Comparison of ENCODE assay signal across 23 cellular contexts in genomic region chr2:157559461-157559860, GRCh38.
"Had no signal": no experiment of that assay in that cellular context is flagged by ENCODE, and none has a peak within 500 bp of the region (broad histone marks: within the 10 kb centered on the region; RNA-seq: fewer than 3 reads in every experiment).

No MANE protein-coding gene starts in this region.

- H3K27ac Mint-ChIP-seq: activated CD4-positive, alpha-beta memory T cell treated with anti-CD3 and anti-CD28 coated beads, Interleukin-2, amount 10 ng/mL, durations not matched to agents 7 days and 5 days; activated naive CD4-positive, alpha-beta T cell treated with anti-CD3 and anti-CD28 coated beads, Interleukin-2, amount 10 ng/mL, durations not matched to agents 7 days and 5 days; activated T-cell treated with anti-CD3 and anti-CD28 coated beads, Interleukin-2, amount 50 U/mL, for 72 hours; mesothelial cell of epicardium; stimulated activated naive CD8-positive, alpha-beta T cell treated with anti-CD3 and anti-CD28 coated beads, Interleukin-15, amount 100 ng/mL, for 72 hours; T-helper 1 cell treated with Interleukin-12 subunit alpha and Interleukin-12 subunit beta and Interleukin-4 antibody, amounts not matched to agents 30 μg/mL and 1 μg/mL, for 36 hours had no signal

- H3K9me3 ChIP-seq: neutrophil, ovary, prostate gland, suprapubic skin had no signal

- H3K36me3 ChIP-seq: left ventricle myocardium inferior, neutrophil, ovary, prostate gland, spleen, suprapubic skin, tibial nerve had no signal

- H3K27me3 Mint-ChIP-seq: activated CD4-positive, alpha-beta memory T cell treated with anti-CD3 and anti-CD28 coated beads, Interleukin-2, amount 10 ng/mL, durations not matched to agents 7 days and 5 days; activated naive CD4-positive, alpha-beta T cell treated with anti-CD3 and anti-CD28 coated beads, Interleukin-2, amount 10 ng/mL, durations not matched to agents 7 days and 5 days; naive thymus-derived CD8-positive, alpha-beta T cell; stimulated activated naive CD8-positive, alpha-beta T cell treated with anti-CD3 and anti-CD28 coated beads, Interleukin-15, amount 100 ng/mL, for 72 hours had no signal

- H3K4me3 ChIP-seq: coronary artery, left ventricle myocardium inferior, ovary, prostate gland, spleen, suprapubic skin, tibial nerve had no signal

- H3K4me3 Mint-ChIP-seq: activated CD4-positive, alpha-beta memory T cell treated with anti-CD3 and anti-CD28 coated beads, Interleukin-2, amount 10 ng/mL, durations not matched to agents 7 days and 5 days; activated naive CD4-positive, alpha-beta T cell treated with anti-CD3 and anti-CD28 coated beads, Interleukin-2, amount 10 ng/mL, durations not matched to agents 7 days and 5 days; activated T-cell treated with anti-CD3 and anti-CD28 coated beads, Interleukin-2, amount 50 U/mL, for 72 hours; mesothelial cell of epicardium; naive thymus-derived CD8-positive, alpha-beta T cell; stimulated activated naive CD8-positive, alpha-beta T cell treated with anti-CD3 and anti-CD28 coated beads, Interleukin-15, amount 100 ng/mL, for 72 hours; T-helper 1 cell treated with Interleukin-12 subunit alpha and Interleukin-12 subunit beta and Interleukin-4 antibody, amounts not matched to agents 30 μg/mL and 1 μg/mL, for 36 hours had no signal

- ATAC-seq: activated T-cell treated with anti-CD3 and anti-CD28 coated beads, Interleukin-2, amount 50 U/mL, for 72 hours; foreskin keratinocyte; naive thymus-derived CD8-positive, alpha-beta T cell; stimulated activated naive CD8-positive, alpha-beta T cell treated with anti-CD3 and anti-CD28 coated beads, Interleukin-15, amount 100 ng/mL, for 72 hours had no signal

- H3K27me3 ChIP-seq: foreskin keratinocyte, neutrophil, ovary, spleen, suprapubic skin, tibial nerve had no signal

- H3K4me1 Mint-ChIP-seq: mesothelial cell of epicardium had no signal

- DNase-seq: activated CD4-positive, alpha-beta memory T cell treated with anti-CD3 and anti-CD28 coated beads, Interleukin-2, amount 10 ng/mL, durations not matched to agents 7 days and 5 days; activated CD4-positive, alpha-beta T cell treated with anti-CD3 and anti-CD28 coated beads for 48 hours; activated CD4-positive, CD25-positive, alpha-beta regulatory T cell; activated effector memory CD4-positive, alpha-beta T cell treated with anti-CD3 and anti-CD28 coated beads, Interleukin-2, amount 50 U/mL, for 16 hours; activated naive CD4-positive, alpha-beta T cell treated with anti-CD3 and anti-CD28 coated beads, Interleukin-2, amount 10 ng/mL, durations not matched to agents 7 days and 5 days; activated T-cell treated with anti-CD3 and anti-CD28 coated beads, Interleukin-2, amount 50 U/mL, for 72 hours; amygdala; cerebellar nuclear complex; effector CD4-positive, alpha-beta T cell; foreskin keratinocyte; left ventricle myocardium inferior; naive thymus-derived CD8-positive, alpha-beta T cell; ovary; spleen; stimulated activated CD4-positive, alpha-beta T cell treated with anti-CD3 and anti-CD28 coated beads, Interleukin-4, amount 100 ng/mL, for 24 hours; stimulated activated naive CD8-positive, alpha-beta T cell treated with anti-CD3 and anti-CD28 coated beads, Interleukin-15, amount 100 ng/mL, for 72 hours had no signal

- H3K4me1 ChIP-seq: foreskin keratinocyte, left ventricle myocardium inferior, prostate gland, spleen, suprapubic skin, tibial nerve had no signal

- H3K36me3 Mint-ChIP-seq: mesothelial cell of epicardium had no signal

- H3K27ac ChIP-seq: coronary artery, foreskin keratinocyte, left ventricle myocardium inferior, neutrophil, ovary, prostate gland, spleen, suprapubic skin, tibial nerve had no signal
